In the genomic region with DNA sequence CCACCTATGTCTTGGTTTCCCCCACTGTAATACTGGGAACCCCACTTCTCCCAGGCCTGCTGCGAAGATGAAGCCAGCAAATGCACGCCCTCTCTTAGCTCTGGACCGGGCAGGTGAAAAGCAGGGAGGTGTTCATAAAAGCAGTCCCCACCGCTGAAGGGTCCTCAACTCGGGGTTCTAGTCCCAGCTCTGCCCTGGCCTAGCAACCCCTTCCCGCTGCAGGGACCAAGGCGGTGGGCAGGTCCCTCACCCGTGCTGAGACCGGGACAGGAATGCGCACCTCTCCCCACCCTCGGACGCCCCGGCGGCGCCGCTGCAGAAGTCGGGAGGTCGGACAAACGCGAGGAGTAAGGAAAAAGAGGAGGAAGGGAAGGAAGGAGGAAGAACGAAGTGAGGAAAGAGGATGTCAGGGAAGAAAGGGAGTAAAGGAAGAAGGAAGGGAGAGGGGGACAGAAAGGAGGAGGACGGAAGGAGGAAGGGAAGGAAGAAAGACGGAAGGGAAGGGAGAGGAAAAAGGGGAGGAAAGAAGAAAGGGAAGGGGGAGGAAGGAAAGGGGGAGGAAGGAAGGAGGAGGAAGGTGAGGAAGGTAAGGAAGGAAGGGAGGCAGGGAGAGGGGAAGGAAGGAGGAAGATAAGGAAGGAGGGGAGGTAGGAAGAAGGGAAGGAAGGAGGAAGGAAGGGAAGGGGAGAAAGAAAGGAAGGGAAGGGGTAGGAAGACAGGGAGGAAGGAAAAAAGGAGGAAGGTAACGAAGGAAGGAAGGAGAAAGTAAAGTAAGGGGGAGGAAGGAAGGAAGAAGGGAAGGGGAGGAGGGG, we compare ENCODE assay signal across 8 cellular contexts. TPM values are rescaled to one million over a fixed set of nuclear protein-coding genes. Genes with fewer than 3 reads are reported as not detected.
DNase-seq lines count a peak whose midpoint lies in the region; ATAC-seq and TF ChIP-seq lines count a peak whose summit lies in the region.

No MANE protein-coding gene starts in this region.

- DNase-seq in SK-N-SH, result peak; percentile 50
- peak; percentile 8 for DNase-seq in RPMI8226
- DNase-seq in epithelial cell of prostate (ENCODE audit: low read depth, low spot score), result no peak
- DNase-seq in osteoblast (ENCODE audit: insufficient read length, low spot score, missing footprints), result peak; percentile 17
- no peak for DNase-seq in SW480 (ENCODE audit: low spot score)
- DNase-seq in GF-D8 (lab: John Stamatoyannopoulos, UW), result no peak
- DNase-seq in NCI-H2227 (lab: John Stamatoyannopoulos, UW; ENCODE audit: unreplicated experiment), result no peak

- TF ChIP-seq CTCF in SK-N-SH (IDR thresholded peaks at IDR 0.05) (no peak), osteoblast (IDR thresholded peaks at IDR 0.05; ENCODE audit: extremely low read depth, low read depth, low read length) (no peak)

- H3K4me3 ChIP-seq in SK-N-SH (ENCODE audit: low read depth in 2 of 2, low read length in 1 of 2) (peak overlapping the region; percentile 75 to 82), osteoblast (ENCODE audit: insufficient read depth, low read length) (peak overlapping the region; percentile 91)

- peak overlapping the region in 1 of 2 experiments; percentile 31; a peak in 1 of 4 replicates for H3K27ac ChIP-seq in SK-N-SH (ENCODE audit: low read depth in 2 of 2, low read length in 1 of 2)
- peak overlapping the region; percentile 21 for H3K27ac ChIP-seq in epithelial cell of prostate
- peak overlapping the region; percentile 51 for H3K27ac ChIP-seq in osteoblast (ENCODE audit: low read depth, low read length)

- H3K27me3 ChIP-seq in SK-N-SH (ENCODE audit: insufficient read depth) (no peaks in the 10 kb centered on the region), osteoblast (ENCODE audit: insufficient read depth, low read length) (no peaks in the 10 kb centered on the region)

- peak overlapping the region; percentile 67 for H3K9ac ChIP-seq in SK-N-SH

- H3K36me3 ChIP-seq in SK-N-SH (replicated peaks in 1 of 2; ENCODE audit: control insufficient read depth in 1 of 2, insufficient read depth in 2 of 2, low read length in 1 of 2) (peaks cover 5 to 13% of the 10 kb centered on the region in 2 experiments), osteoblast (ENCODE audit: insufficient read depth, low read length) (peaks cover 8% of the 10 kb centered on the region)

- WGBS in SK-N-SH (ENCODE audit: low lambda C conversion rate), result 3% methylated on average over 19 of the region's 24 CpGs

- H4K20me1 ChIP-seq in SK-N-SH (ENCODE audit: insufficient read depth) (no peaks in the 10 kb centered on the region), osteoblast (ENCODE audit: insufficient read depth, low read length) (peaks cover 12% of the 10 kb centered on the region)

- CTCF ChIA-PET in SK-N-SH (lab: Yijun Ruan, JAX), result interaction anchor here (0.7 kb wide), 1 partner anchor 28 kb away, joined by 3 read pairs; no protein-coding TSS in a partner anchor

- H3K9me3 ChIP-seq in SK-N-SH (no peaks in the 10 kb centered on the region), osteoblast (ENCODE audit: low read depth, low read length) (no peaks in the 10 kb centered on the region)

- no peak for ATAC-seq in SK-N-SH treated with all-trans-retinoic acid at 6 μM for 48 hours

- no peak for TF ChIP-seq RAD21 in SK-N-SH (IDR thresholded peaks at IDR 0.05; ENCODE audit: low read length)

- peak overlapping the region; percentile 54 for H2AFZ ChIP-seq in SK-N-SH (ENCODE audit: low read depth)
- H2AFZ ChIP-seq in osteoblast (ENCODE audit: low read length), result peak overlapping the region; percentile 93

- POLR2A ChIA-PET in SK-N-SH (lab: Yijun Ruan, JAX), result no interaction called here

- H3F3A ChIP-seq in SK-N-SH (replicated peaks; ENCODE audit: insufficient read depth), result no peaks in the 10 kb centered on the region

- H3K9me2 ChIP-seq in SK-N-SH, result no peaks in the 10 kb centered on the region

- H3K4me2 ChIP-seq in SK-N-SH (peak overlapping the region; percentile 96), osteoblast (ENCODE audit: insufficient read depth, low read length) (peak overlapping the region; percentile 97)

- TF ChIP-seq EP300 in SK-N-SH (IDR thresholded peaks at IDR 0.05; ENCODE audit: borderline replicate concordance in 1 of 2, low read depth in 1 of 2, low read length in 1 of 2), result no peak

- H3K4me1 ChIP-seq in SK-N-SH (ENCODE audit: control insufficient read depth in 1 of 2, insufficient read depth in 2 of 2, low read depth in 1 of 2, low read length in 1 of 2) (peaks cover 0 to 17% of the 10 kb centered on the region in 2 experiments; a peak in 2 of 4 replicates), osteoblast (ENCODE audit: insufficient read depth, low read length) (peaks cover 16% of the 10 kb centered on the region)

- H3K79me2 ChIP-seq in SK-N-SH (ENCODE audit: insufficient read depth) (peaks cover 39% of the 10 kb centered on the region), osteoblast (ENCODE audit: insufficient read depth, low read length) (peaks cover 43% of the 10 kb centered on the region)

TF ChIP-seq in SK-N-SH, 30 proteins besides CTCF, POLR2A, EP300 and RAD21:
- TF ChIP-seq, protein P1, sequence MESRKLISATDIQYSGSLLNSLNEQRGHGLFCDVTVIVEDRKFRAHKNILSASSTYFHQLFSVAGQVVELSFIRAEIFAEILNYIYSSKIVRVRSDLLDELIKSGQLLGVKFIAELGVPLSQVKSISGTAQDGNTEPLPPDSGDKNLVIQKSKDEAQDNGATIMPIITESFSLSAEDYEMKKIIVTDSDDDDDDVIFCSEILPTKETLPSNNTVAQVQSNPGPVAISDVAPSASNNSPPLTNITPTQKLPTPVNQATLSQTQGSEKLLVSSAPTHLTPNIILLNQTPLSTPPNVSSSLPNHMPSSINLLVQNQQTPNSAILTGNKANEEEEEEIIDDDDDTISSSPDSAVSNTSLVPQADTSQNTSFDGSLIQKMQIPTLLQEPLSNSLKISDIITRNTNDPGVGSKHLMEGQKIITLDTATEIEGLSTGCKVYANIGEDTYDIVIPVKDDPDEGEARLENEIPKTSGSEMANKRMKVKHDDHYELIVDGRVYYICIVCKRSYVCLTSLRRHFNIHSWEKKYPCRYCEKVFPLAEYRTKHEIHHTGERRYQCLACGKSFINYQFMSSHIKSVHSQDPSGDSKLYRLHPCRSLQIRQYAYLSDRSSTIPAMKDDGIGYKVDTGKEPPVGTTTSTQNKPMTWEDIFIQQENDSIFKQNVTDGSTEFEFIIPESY (IDR thresholded peaks at IDR 0.05; ENCODE audit: borderline replicate concordance, low read depth), result no peak
- TF ChIP-seq SMC3 (IDR thresholded peaks at IDR 0.05; ENCODE audit: low read depth, low read length) (no peak), TCF12 (IDR thresholded peaks at IDR 0.05) (no peak), RCOR1 (IDR thresholded peaks at IDR 0.05; ENCODE audit: low read length) (no peak)
- TF ChIP-seq, protein P2, sequence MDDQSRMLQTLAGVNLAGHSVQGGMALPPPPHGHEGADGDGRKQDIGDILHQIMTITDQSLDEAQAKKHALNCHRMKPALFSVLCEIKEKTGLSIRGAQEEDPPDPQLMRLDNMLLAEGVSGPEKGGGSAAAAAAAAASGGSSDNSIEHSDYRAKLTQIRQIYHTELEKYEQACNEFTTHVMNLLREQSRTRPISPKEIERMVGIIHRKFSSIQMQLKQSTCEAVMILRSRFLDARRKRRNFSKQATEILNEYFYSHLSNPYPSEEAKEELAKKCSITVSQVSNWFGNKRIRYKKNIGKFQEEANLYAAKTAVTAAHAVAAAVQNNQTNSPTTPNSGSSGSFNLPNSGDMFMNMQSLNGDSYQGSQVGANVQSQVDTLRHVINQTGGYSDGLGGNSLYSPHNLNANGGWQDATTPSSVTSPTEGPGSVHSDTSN (IDR thresholded peaks at IDR 0.05), result no peak

TF ChIP-seq in SK-N-SH treated with all-trans-retinoic acid at 6 μM for 48 hours, 23 proteins besides CTCF, POLR2A, EP300 and RAD21 (continues in another document):
- TF ChIP-seq ZC3H10 (CRISPR knock-in tag; IDR thresholded peaks at IDR 0.05) (no peak), ZNF70 (CRISPR knock-in tag; IDR thresholded peaks at IDR 0.05) (no peak), ARNTL (CRISPR knock-in tag; IDR thresholded peaks at IDR 0.05; ENCODE audit: borderline replicate concordance, low read depth) (no peak), ZFP3 (CRISPR knock-in tag; IDR thresholded peaks at IDR 0.05) (no peak), ESRRG (CRISPR knock-in tag; IDR thresholded peaks at IDR 0.05) (no peak), PPARA (CRISPR knock-in tag; IDR thresholded peaks at IDR 0.05; ENCODE audit: borderline replicate concordance) (no peak), ZNF565 (CRISPR knock-in tag; conservative IDR thresholded peaks at IDR 0.05; ENCODE audit: low read depth) (no peak)
- TF ChIP-seq, protein P3, sequence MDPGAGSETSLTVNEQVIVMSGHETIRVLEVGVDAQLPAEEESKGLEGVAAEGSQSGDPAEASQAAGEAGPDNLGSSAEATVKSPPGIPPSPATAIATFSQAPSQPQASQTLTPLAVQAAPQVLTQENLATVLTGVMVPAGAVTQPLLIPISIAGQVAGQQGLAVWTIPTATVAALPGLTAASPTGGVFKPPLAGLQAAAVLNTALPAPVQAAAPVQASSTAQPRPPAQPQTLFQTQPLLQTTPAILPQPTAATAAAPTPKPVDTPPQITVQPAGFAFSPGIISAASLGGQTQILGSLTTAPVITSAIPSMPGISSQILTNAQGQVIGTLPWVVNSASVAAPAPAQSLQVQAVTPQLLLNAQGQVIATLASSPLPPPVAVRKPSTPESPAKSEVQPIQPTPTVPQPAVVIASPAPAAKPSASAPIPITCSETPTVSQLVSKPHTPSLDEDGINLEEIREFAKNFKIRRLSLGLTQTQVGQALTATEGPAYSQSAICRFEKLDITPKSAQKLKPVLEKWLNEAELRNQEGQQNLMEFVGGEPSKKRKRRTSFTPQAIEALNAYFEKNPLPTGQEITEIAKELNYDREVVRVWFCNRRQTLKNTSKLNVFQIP (CRISPR knock-in tag; IDR thresholded peaks at IDR 0.05; ENCODE audit: borderline replicate concordance, low read depth), result no peak

RNA-seq across cellular contexts. Expression of a gene that starts 0.7 kb away (rescaled TPM):
- polyA plus RNA-seq in SK-N-SH (2012; rRNA removed), result 10.9 and 12.2 TPM in 2 replicates
- polyA plus RNA-seq in SK-N-SH (2012; cell fraction: cytosol; rRNA removed), result 9.4 and 10.3 TPM in 2 replicates
- 5.4 and 5.8 TPM in 2 replicates for polyA plus RNA-seq in SK-N-SH (2012; cell fraction: nucleus; rRNA removed)
- 27.1 and 29.0 TPM in 2 replicates for total RNA-seq in osteoblast

RNA-seq across cellular contexts. Expression of a gene that starts 0.9 kb away (rescaled TPM):
- 3.8 and 4.4 TPM in 2 replicates for polyA plus RNA-seq in SK-N-SH (2012; rRNA removed)
- 3.1 and 3.4 TPM in 2 replicates for polyA plus RNA-seq in SK-N-SH (2012; cell fraction: cytosol; rRNA removed)
- 6.6 and 9.1 TPM in 2 replicates for polyA plus RNA-seq in SK-N-SH (2012; cell fraction: nucleus; rRNA removed)
- total RNA-seq in osteoblast, result 2.4 and 3.3 TPM in 2 replicates

Comparison
In these comparisons a context has a peak if more than half of its experiments do, and no peak if none do; other contexts are left out.
1. DNase-seq: peak in SK-N-SH (single experiment), RPMI8226 (single experiment) and osteoblast (single experiment); none in epithelial cell of prostate (single experiment), SW480 (single experiment), GF-D8 (single experiment) and NCI-H2227 (single experiment).